Comparison of ENCODE assay signal across 10 cellular contexts in genomic region chr16:6725634-6726331, GRCh38.
DNase-seq lines count a peak whose midpoint lies in the region; ATAC-seq and TF ChIP-seq lines count a peak whose summit lies in the region.
"Had no signal": no experiment of that assay in that cellular context is flagged by ENCODE, and none has a peak within 500 bp of the region (broad histone marks: within the 10 kb centered on the region; RNA-seq: fewer than 3 reads in every experiment).

No MANE protein-coding gene starts in this region.

- H3K27me3 Mint-ChIP-seq in type B pancreatic cell: peaks cover 3% of the 10 kb centered on the region

- ATAC-seq in HG03039 (IDR thresholded peaks at IDR 0.05; ENCODE audit: unreplicated experiment): no peak
- ATAC-seq: left lobe of liver had no signal

- H3K4me1 Mint-ChIP-seq in type B pancreatic cell (ENCODE audit: unreplicated experiment): no peaks in the 10 kb centered on the region

- H3K36me3 Mint-ChIP-seq in type B pancreatic cell: no peaks in the 10 kb centered on the region

- peak; percentile 59 for TF ChIP-seq CTCF in type B pancreatic cell (conservative IDR thresholded peaks at IDR 0.05)

- DNase-seq in KG1 (lab: John Stamatoyannopoulos, UW): peak; percentile 8
- peak; percentile 16 for DNase-seq in OCI-M1 (lab: John Stamatoyannopoulos, UW)
- DNase-seq in iPS-NIHi11 (ENCODE audit: low spot score): peak; percentile 28
- no peak for DNase-seq in type B pancreatic cell (ENCODE audit: extremely low spot score, unreplicated experiment)
- DNase-seq in HT-29 (ENCODE audit: low spot score): no peak
- DNase-seq in central memory CD4-positive, alpha-beta T cell: no peak
- DNase-seq: activated naive CD4-positive, alpha-beta T cell; NCI-H2107 had no signal

- no peak overlapping the region for H3K4me3 Mint-ChIP-seq in type B pancreatic cell

- no peaks in the 10 kb centered on the region for H3K9me3 Mint-ChIP-seq in type B pancreatic cell

- no peak overlapping the region for H3K27ac Mint-ChIP-seq in type B pancreatic cell

Comparison
In these comparisons a context has a peak if more than half of its experiments do, and no peak if none do; other contexts are left out.
1. DNase-seq: peak in KG1 (single experiment), OCI-M1 (single experiment) and iPS-NIHi11 (single experiment); none in type B pancreatic cell (single experiment), HT-29 (single experiment) and central memory CD4-positive, alpha-beta T cell (single experiment).